Comparison of ENCODE assay signal across 9 cellular contexts in genomic region chr9:15416880-15417279, GRCh38. TPM values are rescaled to one million over a fixed set of nuclear protein-coding genes. Genes with fewer than 3 reads are reported as not detected.
DNase-seq lines count a peak whose midpoint lies in the region; ATAC-seq, FAIRE-seq and TF ChIP-seq lines count a peak whose summit lies in the region.
"Had no signal": no experiment of that assay in that cellular context is flagged by ENCODE, and none has a peak within 500 bp of the region (broad histone marks: within the 10 kb centered on the region; RNA-seq: fewer than 3 reads in every experiment).

No MANE protein-coding gene starts in this region.

- CTCF ChIA-PET in activated CD8-positive, alpha-beta memory T cell treated with anti-CD3 and anti-CD28 coated beads, Interleukin-2, amount 10 ng/mL, durations not matched to agents 7 days and 5 days (lab: Charles Lee): interaction anchor here (0.7 to 1.6 kb wide), 5 partner anchors 134 to 208 kb away, joined by 3 to 4 read pairs (median 3); no protein-coding TSS in a partner anchor
- CTCF ChIA-PET in endothelial cell of umbilical vein (lab: Charles Lee): interaction anchor here (1.0 to 2.1 kb wide), 3 partner anchors 139 to 205 kb away, joined by 4 to 13 read pairs (median 6); no protein-coding TSS in a partner anchor

- H3K4me1 ChIP-seq in endothelial cell of umbilical vein (ENCODE audit: control insufficient read depth, extremely low read depth, insufficient read depth, low read length): peaks cover under 1% of the 10 kb centered on the region
- no peaks in the 10 kb centered on the region for H3K4me1 ChIP-seq in psoas muscle

- H3K9me1 ChIP-seq in endothelial cell of umbilical vein (replicated peaks; ENCODE audit: control insufficient read depth, extremely low read depth, insufficient read depth, low read length): no peaks in the 10 kb centered on the region

- no peak for FAIRE-seq in endothelial cell of umbilical vein (lab: Jason Lieb, UNC)

- H2AFZ ChIP-seq in endothelial cell of umbilical vein (ENCODE audit: low read depth, low read length): no peak overlapping the region

- no peak overlapping the region for H3K4me3 Mint-ChIP-seq in activated CD8-positive, alpha-beta memory T cell treated with anti-CD3 and anti-CD28 coated beads, Interleukin-2, amount 10 ng/mL, durations not matched to agents 7 days and 5 days
- H3K4me3 Mint-ChIP-seq: stimulated activated naive CD8-positive, alpha-beta T cell treated with anti-CD3 and anti-CD28 coated beads, Interleukin-15, Interleukin-2, amounts not matched to agents 100 ng/mL and 50 ng/mL, for 24 hours had no signal

- BruUV-seq in endothelial cell of umbilical vein (replicated peaks; lab: Mats Ljungman, UMichigan): no TSS peak

- H3K27me3 ChIP-seq in endothelial cell of umbilical vein (ENCODE audit: control insufficient read depth in 2 of 2, insufficient read depth in 2 of 2, low read length in 2 of 2) (no peaks in the 10 kb centered on the region), psoas muscle (ENCODE audit: insufficient read depth in 3 of 3, low read length in 2 of 3) (no peaks in the 10 kb centered on the region)

- peak; percentile 54 for DNase-seq in activated CD8-positive, alpha-beta memory T cell treated with anti-CD3 and anti-CD28 coated beads, Interleukin-2, amount 10 ng/mL, durations not matched to agents 7 days and 5 days
- no peak for DNase-seq in activated CD8-positive, alpha-beta memory T cell treated with anti-CD3 and anti-CD28 coated beads, Interleukin-2, amount 50 U/mL, for 48 hours
- DNase-seq in HK-2 (ENCODE audit: unreplicated experiment) (peak; percentile 7), endothelial cell of umbilical vein (ENCODE audit: low read depth, low spot score) (peak; percentile 43), psoas muscle (no peak), epidermal melanocyte (ENCODE audit: insufficient read length, low spot score) (no peak)

- no peaks in the 10 kb centered on the region for H3K9me3 ChIP-seq in endothelial cell of umbilical vein (replicated peaks; ENCODE audit: control insufficient read depth, insufficient read depth, low read length)
- H3K9me3 ChIP-seq in psoas muscle: no peaks in the 10 kb centered on the region

- dilution Hi-C loops in endothelial cell of umbilical vein (cut with MboI; ENCODE audit: extremely low pct_ligation_motif_present, low sequenced_read_pairs): no loop called here

- no peaks in the 10 kb centered on the region for H3K9me3 Mint-ChIP-seq in activated CD8-positive, alpha-beta memory T cell treated with anti-CD3 and anti-CD28 coated beads, Interleukin-2, amount 10 ng/mL, durations not matched to agents 7 days and 5 days (ENCODE audit: low read depth)
- H3K9me3 Mint-ChIP-seq: stimulated activated naive CD8-positive, alpha-beta T cell treated with anti-CD3 and anti-CD28 coated beads, Interleukin-15, Interleukin-2, amounts not matched to agents 100 ng/mL and 50 ng/mL, for 24 hours had no signal

- 77 to 87% (median 77%) methylated on average over 2 of the region's 2 CpGs for WGBS in psoas muscle, 3 donors

- H3K27ac ChIP-seq in VCaP (no peak overlapping the region), endothelial cell of umbilical vein (ENCODE audit: insufficient read depth, low read depth, low read length) (no peak overlapping the region), psoas muscle (no peak overlapping the region)

- no peak overlapping the region for H3K4me3 ChIP-seq in endothelial cell of umbilical vein (replicated peaks in 1 of 3; ENCODE audit: insufficient read depth in 1 of 3, low read depth in 1 of 3, low read length in 3 of 3)
- no peak overlapping the region for H3K4me3 ChIP-seq in psoas muscle

- peak; percentile 55 for ATAC-seq in activated CD8-positive, alpha-beta memory T cell treated with anti-CD3 and anti-CD28 coated beads, Interleukin-2, amount 10 ng/mL, durations not matched to agents 7 days and 5 days
- ATAC-seq in psoas muscle (peak in 1 of 4 donors; percentile 40), HG02938 (IDR thresholded peaks at IDR 0.05; ENCODE audit: unreplicated experiment) (no peak)

- no peaks in the 10 kb centered on the region for H4K20me1 ChIP-seq in endothelial cell of umbilical vein (replicated peaks; ENCODE audit: control insufficient read depth, extremely low read depth, insufficient read depth, low read length)

- H3K27ac Mint-ChIP-seq in activated CD8-positive, alpha-beta memory T cell treated with anti-CD3 and anti-CD28 coated beads, Interleukin-2, amount 10 ng/mL, durations not matched to agents 7 days and 5 days: no peak overlapping the region
- H3K27ac Mint-ChIP-seq: stimulated activated naive CD8-positive, alpha-beta T cell treated with anti-CD3 and anti-CD28 coated beads, Interleukin-15, Interleukin-2, amounts not matched to agents 100 ng/mL and 50 ng/mL, for 24 hours had no signal

- H3K4me1 Mint-ChIP-seq in activated CD8-positive, alpha-beta memory T cell treated with anti-CD3 and anti-CD28 coated beads, Interleukin-2, amount 10 ng/mL, durations not matched to agents 7 days and 5 days: peaks cover 2% of the 10 kb centered on the region

- peaks cover 7% of the 10 kb centered on the region for H3K27me3 Mint-ChIP-seq in activated CD8-positive, alpha-beta memory T cell treated with anti-CD3 and anti-CD28 coated beads, Interleukin-2, amount 10 ng/mL, durations not matched to agents 7 days and 5 days
- H3K27me3 Mint-ChIP-seq: stimulated activated naive CD8-positive, alpha-beta T cell treated with anti-CD3 and anti-CD28 coated beads, Interleukin-15, Interleukin-2, amounts not matched to agents 100 ng/mL and 50 ng/mL, for 24 hours had no signal

- no peaks in the 10 kb centered on the region for H3K36me3 Mint-ChIP-seq in activated CD8-positive, alpha-beta memory T cell treated with anti-CD3 and anti-CD28 coated beads, Interleukin-2, amount 10 ng/mL, durations not matched to agents 7 days and 5 days

- POLR2A ChIA-PET in endothelial cell of umbilical vein (lab: Charles Lee): no interaction called here

- TF ChIP-seq POLR2A in endothelial cell of umbilical vein (IDR thresholded peaks at IDR 0.05; ENCODE audit: low read depth, low read length): no peak

- H3K79me2 ChIP-seq in endothelial cell of umbilical vein (ENCODE audit: control insufficient read depth, insufficient read depth, low read length): no peaks in the 10 kb centered on the region

- no peak overlapping the region for H3K4me2 ChIP-seq in endothelial cell of umbilical vein (ENCODE audit: insufficient read depth, low read length)

- H3K36me3 ChIP-seq in endothelial cell of umbilical vein (ENCODE audit: control insufficient read depth in 2 of 2, extremely low read depth in 1 of 2, insufficient read depth in 2 of 2, low read length in 2 of 2) (no peaks in the 10 kb centered on the region), psoas muscle (ENCODE audit: insufficient read depth in 1 of 2, low read depth in 1 of 2) (no peaks in the 10 kb centered on the region)

- H3K9ac ChIP-seq in endothelial cell of umbilical vein (replicated peaks; ENCODE audit: extremely low read depth, insufficient read depth, low read length): no peak overlapping the region

- intact Hi-C loops in endothelial cell of umbilical vein (cut with micrococcal nuclease): loop anchor here (1.0 kb wide), 2 partner anchors 139 to 206 kb away; no protein-coding TSS in a partner anchor
- intact Hi-C loops in psoas muscle (cut with DNase I): loop anchor here in 1 of 2 donors (5.0 kb wide), 2 partner anchors 125 to 205 kb away; no protein-coding TSS in a partner anchor

- TF ChIP-seq CTCF in VCaP (conservative IDR thresholded peaks at IDR 0.05) (peak; percentile 65), endothelial cell of umbilical vein (IDR thresholded peaks at IDR 0.05; ENCODE audit: extremely low read depth in 1 of 2, insufficient read depth in 1 of 2, low read depth in 1 of 2, low read length in 2 of 2) (no peak), psoas muscle (IDR thresholded peaks at IDR 0.05) (peak; percentile 18)

TF ChIP-seq in endothelial cell of umbilical vein, 7 proteins besides CTCF, POLR2A, EP300 and RAD21:
- TF ChIP-seq JUN (IDR thresholded peaks at IDR 0.05; ENCODE audit: borderline replicate concordance, insufficient read depth, insufficient read length, low read depth): no peak
- no peak for TF ChIP-seq POLR2AphosphoS5 (IDR thresholded peaks at IDR 0.05; ENCODE audit: insufficient read depth, low read depth, low read length)
- no peak for TF ChIP-seq MYC (IDR thresholded peaks at IDR 0.05; ENCODE audit: low read depth, low read length)

RNA-seq across cellular contexts. Expression of gene SNAPC3, which starts 5.8 kb away (rescaled TPM):
- 10 to 100 TPM; 27.4 to 30.1 TPM for total RNA-seq in activated CD8-positive, alpha-beta memory T cell treated with anti-CD3 and anti-CD28 coated beads, Interleukin-2, amount 10 ng/mL, durations not matched to agents 7 days and 5 days
- 30.9 and 32.6 TPM in 2 replicates for total RNA-seq in endothelial cell of umbilical vein
- polyA plus RNA-seq in endothelial cell of umbilical vein: 11.9 and 15.2 TPM in 2 replicates
- polyA plus RNA-seq in endothelial cell of umbilical vein (2011; cell fraction: cytosol; rRNA removed): 14.9 and 15.3 TPM in 2 replicates
- 29.1 and 40.4 TPM in 2 replicates for polyA plus RNA-seq in endothelial cell of umbilical vein (2011; cell fraction: nucleus; rRNA removed)
- polyA plus RNA-seq in endothelial cell of umbilical vein (2012): 22.6 and 25.0 TPM in 2 replicates
- 17.5 and 20.9 TPM in 2 replicates for polyA minus RNA-seq in endothelial cell of umbilical vein
- 8.5 TPM for polyA minus RNA-seq in endothelial cell of umbilical vein (2011; cell fraction: cytosol; rRNA and poly(A)+ RNA removed)
- polyA minus RNA-seq in endothelial cell of umbilical vein (2011; cell fraction: nucleus; rRNA and poly(A)+ RNA removed): 38.1 and 43.2 TPM in 2 replicates
- total RNA-seq in psoas muscle: 10 to 100 TPM; 19.9 to 29.2 (median 20.8) TPM
- polyA plus RNA-seq in psoas muscle: 10 to 100 TPM; 12.1 to 24.3 (median 12.4) TPM

Comparison
In these comparisons a context has a peak if more than half of its experiments do, and no peak if none do; other contexts are left out.
1. DNase-seq: peak in activated CD8-positive, alpha-beta memory T cell treated with anti-CD3 and anti-CD28 coated beads, Interleukin-2, amount 10 ng/mL, durations not matched to agents 7 days and 5 days (single experiment), HK-2 (single experiment) and endothelial cell of umbilical vein (single experiment); none in activated CD8-positive, alpha-beta memory T cell treated with anti-CD3 and anti-CD28 coated beads, Interleukin-2, amount 50 U/mL, for 48 hours (single experiment), psoas muscle (0 of 2) and epidermal melanocyte (single experiment).
2. CTCF ChIP-seq: peak in VCaP (single experiment) and psoas muscle (single experiment); none in endothelial cell of umbilical vein (0 of 2).